ENCODE assay signal across 9 cellular contexts in the genomic region with DNA sequence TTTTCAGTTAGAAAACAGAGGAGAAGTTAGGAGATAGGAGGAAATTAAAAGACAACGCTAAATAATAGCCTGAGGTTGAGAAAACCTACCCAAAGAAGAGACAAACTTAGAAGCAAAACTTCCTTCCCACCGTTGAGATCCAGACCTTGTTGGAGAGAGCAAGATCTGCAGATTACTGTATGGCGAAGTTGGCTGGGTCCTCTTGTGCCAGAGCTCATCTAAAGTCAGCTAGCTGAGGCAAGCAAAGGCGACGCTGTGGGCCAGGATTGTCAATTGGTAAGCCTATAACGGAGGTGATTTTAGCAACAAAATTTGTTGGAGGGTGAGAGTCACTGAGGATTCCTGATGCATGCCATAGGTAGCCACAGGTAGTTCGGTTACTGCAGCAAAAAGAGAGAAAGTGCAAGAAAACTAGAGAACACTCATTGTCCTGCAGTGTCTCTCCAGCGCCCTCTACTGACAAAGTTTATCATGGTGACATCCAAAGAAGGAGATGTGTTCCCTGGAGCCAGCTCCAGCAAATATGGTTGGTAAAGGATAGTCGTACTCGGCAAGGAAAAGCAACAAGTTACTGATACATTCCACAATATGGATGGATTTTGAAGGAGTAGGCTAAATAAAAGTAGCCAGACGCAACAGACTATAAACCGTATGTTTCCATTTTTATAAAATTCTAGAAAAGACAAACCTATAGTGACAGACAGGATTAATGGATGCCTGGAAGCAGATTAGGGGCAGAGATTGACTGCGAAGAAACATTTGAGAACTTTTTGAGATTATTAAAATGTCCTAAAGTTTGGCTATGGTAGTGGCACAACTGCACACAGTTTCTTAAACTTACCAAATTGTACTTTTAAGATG. TPM values are rescaled to one million over a fixed set of nuclear protein-coding genes. Genes with fewer than 3 reads are reported as not detected.
A peak's percentile ranks its signal among the peaks of the same experiment; 100 is the strongest.
DNase-seq lines count a peak whose midpoint lies in the region; ATAC-seq and TF ChIP-seq lines count a peak whose summit lies in the region.
"Had no signal": no experiment of that assay in that cellular context is flagged by ENCODE, and none has a peak within 500 bp of the region (broad histone marks: within the 10 kb centered on the region; RNA-seq: fewer than 3 reads in every experiment).

No MANE protein-coding gene starts in this region.

- BruUV-seq in Panc1 (replicated peaks; lab: Mats Ljungman, UMichigan): no TSS peak

- H3K4me3 ChIP-seq in Panc1 (ENCODE audit: low read depth in 2 of 2, low read length in 2 of 2) (no peak overlapping the region), osteoblast (ENCODE audit: insufficient read depth, low read length) (no peak overlapping the region)
- H3K4me3 ChIP-seq: BLaER1 treated with 17β-estradiol and CSF1 and Interleukin-3, amounts not matched to agents 10 nM and 100 nM had no signal

- in situ Hi-C loops in Panc1 (cut with HindIII; ENCODE audit: low pct_unique_long_range_greater_than_20kb, low sequenced_read_pairs): no loop called here

- no peak overlapping the region for H2AFZ ChIP-seq in osteoblast (ENCODE audit: low read length)

- H3K36me3 ChIP-seq in Panc1 (ENCODE audit: control insufficient read depth, insufficient read depth, low read length): no peaks in the 10 kb centered on the region
- H3K36me3 ChIP-seq in osteoblast (ENCODE audit: insufficient read depth, low read length): no peaks in the 10 kb centered on the region
- H3K36me3 ChIP-seq: BLaER1 treated with 17β-estradiol and CSF1 and Interleukin-3, amounts not matched to agents 10 nM and 100 nM had no signal

- POLR2A ChIA-PET in Panc1 (lab: Charles Lee): no interaction called here

- H3K27ac ChIP-seq in Panc1 (ENCODE audit: low read length): no peak overlapping the region
- H3K27ac ChIP-seq in osteoblast (ENCODE audit: low read depth, low read length): no peak overlapping the region
- H3K27ac ChIP-seq: BLaER1 treated with 17β-estradiol and CSF1 and Interleukin-3, amounts not matched to agents 10 nM and 100 nM had no signal

- intact Hi-C loops in Panc1 (cut with micrococcal nuclease; ENCODE audit: unreplicated experiment): no loop called here

- no peaks in the 10 kb centered on the region for H3K79me2 ChIP-seq in osteoblast (ENCODE audit: insufficient read depth, low read length)

- peak; percentile 24 to 64 (median 47) for DNase-seq in NCI-H1417 (lab: John Stamatoyannopoulos, UW)
- no peak for DNase-seq in NCI-H1417 treated with DMSO at 0.1 percent for 48 hours (lab: John Stamatoyannopoulos, UW)
- peak; percentile 27 for DNase-seq in Panc1 (ENCODE audit: low read depth, low spot score)
- peak; percentile 38 to 48 for DNase-seq in dermis microvascular lymphatic vessel endothelial cell (ENCODE audit: low read depth in 2 of 2)
- DNase-seq in osteoblast (ENCODE audit: insufficient read length, low spot score, missing footprints): peak; percentile 38
- DNase-seq in T1000 (lab: John Stamatoyannopoulos, UW): no peak

- CTCF ChIA-PET in Panc1 (lab: Charles Lee): no interaction called here

- no peak overlapping the region for H3K4me2 ChIP-seq in osteoblast (ENCODE audit: insufficient read depth, low read length)
- H3K4me2 ChIP-seq: BLaER1 treated with 17β-estradiol and CSF1 and Interleukin-3, amounts not matched to agents 10 nM and 100 nM had no signal

- ATAC-seq in GM18519 (IDR thresholded peaks at IDR 0.05; ENCODE audit: low FRiP score, unreplicated experiment) (peak; percentile 65), HG03378 (IDR thresholded peaks at IDR 0.05; ENCODE audit: unreplicated experiment) (peak; percentile 82), Panc1 (no peak)

- TF ChIP-seq CTCF in Panc1 (IDR thresholded peaks at IDR 0.05): peak; percentile 76
- TF ChIP-seq CTCF in osteoblast (IDR thresholded peaks at IDR 0.05; ENCODE audit: extremely low read depth, low read depth, low read length): peak; percentile 68

- H3K9me3 ChIP-seq in Panc1 (ENCODE audit: control insufficient read depth, insufficient read depth, low read depth, low read length) (no peaks in the 10 kb centered on the region), osteoblast (ENCODE audit: low read depth, low read length) (no peaks in the 10 kb centered on the region)

- H3K27me3 ChIP-seq in Panc1 (ENCODE audit: control insufficient read depth, insufficient read depth, low read length) (no peaks in the 10 kb centered on the region), osteoblast (ENCODE audit: insufficient read depth, low read length) (no peaks in the 10 kb centered on the region)
- H3K27me3 ChIP-seq: BLaER1 treated with 17β-estradiol and CSF1 and Interleukin-3, amounts not matched to agents 10 nM and 100 nM had no signal

- H4K20me1 ChIP-seq in osteoblast (ENCODE audit: insufficient read depth, low read length): no peaks in the 10 kb centered on the region
- H4K20me1 ChIP-seq: BLaER1 treated with 17β-estradiol and CSF1 and Interleukin-3, amounts not matched to agents 10 nM and 100 nM had no signal

- H3K4me1 ChIP-seq in Panc1 (ENCODE audit: control insufficient read depth, insufficient read depth, low read length) (no peaks in the 10 kb centered on the region), osteoblast (ENCODE audit: insufficient read depth, low read length) (no peaks in the 10 kb centered on the region)

RNA-seq across cellular contexts. Expression of gene OR5K4, which starts 9.8 kb away (rescaled TPM):
- total RNA-seq in Panc1 (2021; ENCODE audit: unreplicated experiment) (not detected), dermis microvascular lymphatic vessel endothelial cell (not detected in 2 replicates), osteoblast (not detected in 2 replicates)
- not detected for polyA plus RNA-seq in Panc1 (2012; ENCODE audit: insufficient read length)

RNA-seq across cellular contexts. Expression of gene OR5K3, which starts 46.6 kb away (rescaled TPM):
- total RNA-seq in Panc1 (2021; ENCODE audit: unreplicated experiment) (not detected), dermis microvascular lymphatic vessel endothelial cell (not detected in 2 replicates), osteoblast (not detected in 2 replicates)
- polyA plus RNA-seq in Panc1 (2012; ENCODE audit: insufficient read length): not detected

Comparison
In these comparisons a context has a peak if more than half of its experiments do, and no peak if none do; other contexts are left out.
1. DNase-seq: peak in NCI-H1417 (3 of 3), Panc1 (single experiment), dermis microvascular lymphatic vessel endothelial cell (2 of 2) and osteoblast (single experiment); none in NCI-H1417 treated with DMSO at 0.1 percent for 48 hours (single experiment) and T1000 (single experiment).